8 cellular contexts compared by ENCODE assay signal in genomic region chr17:75843577-75844529, GRCh38. TPM values are rescaled to one million over a fixed set of nuclear protein-coding genes. Genes with fewer than 3 reads are reported as not detected.
DNase-seq lines count a peak whose midpoint lies in the region; ATAC-seq and TF ChIP-seq lines count a peak whose summit lies in the region.

Gene UNC13D (minus strand): TSS chr17:75844404. CDS start chr17:75844337, 67 bp downstream.

- no peaks in the 10 kb centered on the region for H4K20me1 ChIP-seq in mammary epithelial cell (ENCODE audit: insufficient read depth, low read length)

- no peak within 1 kb of the TSS for H3K9ac ChIP-seq in mammary epithelial cell (ENCODE audit: insufficient read depth, low read length)
- peak within 1 kb of the TSS; percentile 75 to 76 for H3K9ac ChIP-seq in mucosa of rectum (ENCODE audit: low read depth in 1 of 2, low read length in 2 of 2)

- H3K27me3 ChIP-seq in mammary epithelial cell (ENCODE audit: insufficient read depth, low read length) = no peaks in the 10 kb centered on the region
- no peaks in the 10 kb centered on the region for H3K27me3 ChIP-seq in mucosa of rectum (ENCODE audit: control insufficient read depth in 2 of 2, insufficient read depth in 2 of 2, low read length in 2 of 2)
- no peaks in the 10 kb centered on the region for H3K27me3 ChIP-seq in upper lobe of right lung

- H2AFZ ChIP-seq in mammary epithelial cell (ENCODE audit: low read depth, low read length) = peak within 1 kb of the TSS; percentile 79

- no peaks in the 10 kb centered on the region for H3K79me2 ChIP-seq in mammary epithelial cell (ENCODE audit: insufficient read depth, low read length)

- no peaks in the 10 kb centered on the region for H3K9me3 ChIP-seq in mammary epithelial cell (replicated peaks; ENCODE audit: insufficient read depth, low read length)
- no peaks in the 10 kb centered on the region for H3K9me3 ChIP-seq in mucosa of rectum (ENCODE audit: control insufficient read depth in 2 of 2, low read length in 2 of 2)
- no peaks in the 10 kb centered on the region for H3K9me3 ChIP-seq in upper lobe of right lung

- CTCF ChIA-PET in mammary epithelial cell (lab: Charles Lee; ENCODE audit: low non-redundant PET) = no interaction called here

- peak within 1 kb of the TSS; percentile 67 for H3K4me2 ChIP-seq in mammary epithelial cell (ENCODE audit: insufficient read depth, low read depth, low read length)

- peak within 1 kb of the TSS in 1 of 3 experiments; percentile 2 for H3K4me3 ChIP-seq in mammary epithelial cell (replicated peaks in 1 of 3; ENCODE audit: insufficient read depth in 1 of 3, low read depth in 2 of 3, low read length in 3 of 3)
- H3K4me3 ChIP-seq in mucosa of rectum (ENCODE audit: low read length in 2 of 2) = peak within 1 kb of the TSS; percentile 58 to 68
- peak within 1 kb of the TSS; percentile 58 for H3K4me3 ChIP-seq in upper lobe of right lung

- H3K4me1 ChIP-seq in mammary epithelial cell (ENCODE audit: insufficient read depth, low read length) = peaks cover 26% of the 10 kb centered on the region
- peaks cover 18 to 35% of the 10 kb centered on the region in 2 donors for H3K4me1 ChIP-seq in mucosa of rectum (ENCODE audit: control insufficient read depth in 2 of 2, insufficient read depth in 2 of 2, low read length in 2 of 2)
- H3K4me1 ChIP-seq in upper lobe of right lung = peaks cover 38% of the 10 kb centered on the region

- ATAC-seq in HG02571 (IDR thresholded peaks at IDR 0.05; ENCODE audit: unreplicated experiment) = peak; percentile 30
- ATAC-seq in upper lobe of right lung = peak; percentile 42

- BruUV-seq in mammary epithelial cell (replicated peaks; lab: Mats Ljungman, UMichigan) = no TSS peak

- intact Hi-C loops in mammary epithelial cell (cut with micrococcal nuclease) (no loop called here), upper lobe of right lung (cut with DNase I) (no loop called here)

- H3K36me3 ChIP-seq in mammary epithelial cell (ENCODE audit: insufficient read depth, low read length) = peaks cover 10% of the 10 kb centered on the region
- H3K36me3 ChIP-seq in mucosa of rectum (ENCODE audit: control insufficient read depth in 2 of 2, insufficient read depth in 2 of 2, low read length in 2 of 2) = peaks cover 22 to 25% of the 10 kb centered on the region in 2 donors
- peaks cover 47% of the 10 kb centered on the region for H3K36me3 ChIP-seq in upper lobe of right lung

- peak; percentile 83 for DNase-seq in UCSD-AML1 (lab: John Stamatoyannopoulos, UW; ENCODE audit: unreplicated experiment)
- DNase-seq in mammary epithelial cell = peak; percentile 27
- no peak for DNase-seq in upper lobe of right lung
- DNase-seq in globus pallidus (ENCODE audit: low spot score) = no peak
- no peak for DNase-seq in NCI-H446 treated with DMSO at 0.1 percent for 48 hours (lab: John Stamatoyannopoulos, UW)

- TF ChIP-seq CTCF in 22Rv1 (IDR thresholded peaks at IDR 0.05) (no peak), mammary epithelial cell (conservative IDR thresholded peaks at IDR 0.05 in 1 of 2, IDR thresholded peaks at IDR 0.05 in 1 of 2; ENCODE audit: extremely low read depth in 1 of 2, insufficient read depth in 1 of 2, low read depth in 1 of 2, low read length in 2 of 2) (no peak), upper lobe of right lung (IDR thresholded peaks at IDR 0.05) (no peak)

- dilution Hi-C loops in mammary epithelial cell (cut with HindIII; ENCODE audit: low sequenced_read_pairs) = loop anchor here (5.0 to 10.0 kb wide), 3 partner anchors 48 to 119 kb away; partner anchors contain the start of genes ITGB4 and UNK

- H3K27ac ChIP-seq in 22Rv1 (peak within 1 kb of the TSS; percentile 40; the same call in 1 of the 2 replicates), mammary epithelial cell (ENCODE audit: insufficient read depth, low read depth, low read length) (peak within 1 kb of the TSS; percentile 16), mucosa of rectum (ENCODE audit: low read depth in 2 of 2, low read length in 2 of 2) (peak within 1 kb of the TSS; percentile 86 to 87), upper lobe of right lung (peak within 1 kb of the TSS; percentile 90)

- in situ Hi-C loops in mammary epithelial cell (cut with MboI; ENCODE audit: low sequenced_read_pairs in 2 of 2) = no loop called here

- WGBS in mammary epithelial cell (ENCODE audit: low coverage, missing lambda C conversion rate) = 84% methylated on average over 18 of the region's 35 CpGs

RNA-seq across cellular contexts. Expression of gene UNC13D, which starts in this region (rescaled TPM):
- 1 to 10 TPM; 4.8 to 5.8 TPM for total RNA-seq in mammary epithelial cell
- 1.3 TPM for polyA plus RNA-seq in mammary epithelial cell
- polyA minus RNA-seq in mammary epithelial cell = 1.8 TPM
- total RNA-seq in upper lobe of right lung = 145 TPM

Comparison
In these comparisons a context has a peak if more than half of its experiments do, and no peak if none do; other contexts are left out.
1. RNA of gene UNC13D (total RNA-seq): 145 TPM in upper lobe of right lung (single experiment); 4.8 to 5.8 TPM in mammary epithelial cell; every median in the first group is over 10 times any median in the second.
2. H3K27ac ChIP-seq: peak in every context shown above with its lines; median percentile 90 in upper lobe of right lung; 86 in mucosa of rectum; 40 in 22Rv1; 16 in mammary epithelial cell.
3. DNase-seq: peak in UCSD-AML1 (single experiment) and mammary epithelial cell (single experiment); none in upper lobe of right lung (single experiment), globus pallidus (single experiment) and NCI-H446 treated with DMSO at 0.1 percent for 48 hours (single experiment).